In genomic region chr9:116721944-116722343, GRCh38 we compare ENCODE assay signal across 5 cellular contexts.
"Had no signal": no experiment of that assay in that cellular context is flagged by ENCODE, and none has a peak within 500 bp of the region (broad histone marks: within the 10 kb centered on the region; RNA-seq: fewer than 3 reads in every experiment).

No MANE protein-coding gene starts in this region.

- DNase-seq: IMR-90, KBM-7 had no signal

- H3K4me3 ChIP-seq: K562 had no signal

- H3K9ac ChIP-seq: KMS-11 had no signal

- H3K27ac ChIP-seq: HL-60, KMS-11 had no signal

- H3K4me2 ChIP-seq: KMS-11 had no signal
